Comparison of ENCODE assay signal across 30 cellular contexts in genomic region chr9:75132244-75132643, GRCh38. TPM values are rescaled to one million over a fixed set of nuclear protein-coding genes. Genes with fewer than 3 reads are reported as not detected.
A peak's percentile ranks its signal among the peaks of the same experiment; 100 is the strongest.
DNase-seq lines count a peak whose midpoint lies in the region; ATAC-seq and TF ChIP-seq lines count a peak whose summit lies in the region.
"Had no signal": no experiment of that assay in that cellular context is flagged by ENCODE, and none has a peak within 500 bp of the region (broad histone marks: within the 10 kb centered on the region; RNA-seq: fewer than 3 reads in every experiment).

No MANE protein-coding gene starts in this region.

- peaks cover 28% of the 10 kb centered on the region for H3K4me1 Mint-ChIP-seq in activated naive CD8-positive, alpha-beta T cell (ENCODE audit: low read depth)
- H3K4me1 Mint-ChIP-seq in activated naive CD8-positive, alpha-beta T cell treated with anti-CD3 and anti-CD28 coated beads for 36 hours, result peaks cover 13% of the 10 kb centered on the region
- H3K4me1 Mint-ChIP-seq in dendritic cell treated with granulocyte-macrophage colony-stimulating factor and Interleukin-4, amounts not matched to agents 40 ng/mL and 50 ng/mL, for 4 days (ENCODE audit: low read depth), result peaks cover 25% of the 10 kb centered on the region
- H3K4me1 Mint-ChIP-seq in stimulated activated effector memory CD8-positive, alpha-beta T cell treated with anti-CD3 and anti-CD28 coated beads, Interleukin-12 subunit alpha, Interleukin-12 subunit beta, amount 100 ng/mL, for 72 hours, result peaks cover 53% of the 10 kb centered on the region

- DNase-seq in activated naive CD8-positive, alpha-beta T cell treated with anti-CD3 and anti-CD28 coated beads for 36 hours, result no peak
- DNase-seq in NB4 (ENCODE audit: low read depth) (peak; percentile 65), coronary artery (ENCODE audit: low spot score) (no peak)
- no peak for DNase-seq in stimulated activated effector memory CD8-positive, alpha-beta T cell treated with anti-CD3 and anti-CD28 coated beads, Interleukin-12 subunit alpha, Interleukin-12 subunit beta, amount 100 ng/mL, for 72 hours (ENCODE audit: low spot score in 2 of 2)
- DNase-seq in stimulated activated CD4-positive, alpha-beta T cell treated with anti-CD3 and anti-CD28 coated beads, Interleukin-4, amount 100 ng/mL, for 24 hours, result no peak
- DNase-seq: ACHN; activated CD4-positive, alpha-beta T cell treated with anti-CD3 and anti-CD28 coated beads for 1 hour; activated CD8-positive, alpha-beta T cell treated with anti-CD3 and anti-CD28 coated beads, Interleukin-2, amount 10 ng/mL, durations not matched to agents 7 days and 5 days; activated gamma-delta T cell treated with Interleukin-2 at 50 U/mL for 16 hours; amniotic stem cell; effector memory CD4-positive, alpha-beta T cell; EL; erythroblast; HFFc6; Karpas-422; kidney; NCI-H1092; NCI-H1694 treated with DMSO at 0.1 percent for 48 hours; NCI-H526; nephron progenitor cell; ovary; Peyer's patch; spleen had no signal

- H3K4me3 ChIP-seq in NB4 (ENCODE audit: low read depth, low read length), result no peak overlapping the region
- H3K4me3 ChIP-seq in coronary artery, result no peak overlapping the region
- H3K4me3 ChIP-seq: GM12878, ovary, Peyer's patch, right atrium auricular region, SJSA1, spleen had no signal

- intact Hi-C loops in dendritic cell treated with granulocyte-macrophage colony-stimulating factor and Interleukin-4, amounts not matched to agents 40 ng/mL and 50 ng/mL, for 4 days (cut with micrococcal nuclease), result no loop called here

- no peak for TF ChIP-seq CTCF in NB4 (IDR thresholded peaks at IDR 0.05; ENCODE audit: low read depth, low read length)
- TF ChIP-seq CTCF in coronary artery (IDR thresholded peaks at IDR 0.05), result no peak

- no peak overlapping the region for H3K4me3 Mint-ChIP-seq in activated naive CD8-positive, alpha-beta T cell
- H3K4me3 Mint-ChIP-seq in activated naive CD8-positive, alpha-beta T cell treated with anti-CD3 and anti-CD28 coated beads for 36 hours, result no peak overlapping the region
- no peak overlapping the region for H3K4me3 Mint-ChIP-seq in dendritic cell treated with granulocyte-macrophage colony-stimulating factor and Interleukin-4, amounts not matched to agents 40 ng/mL and 50 ng/mL, for 4 days
- no peak overlapping the region for H3K4me3 Mint-ChIP-seq in stimulated activated effector memory CD8-positive, alpha-beta T cell treated with anti-CD3 and anti-CD28 coated beads, Interleukin-12 subunit alpha, Interleukin-12 subunit beta, amount 100 ng/mL, for 72 hours
- H3K4me3 Mint-ChIP-seq: activated CD8-positive, alpha-beta T cell treated with anti-CD3 and anti-CD28 coated beads, Interleukin-2, amount 10 ng/mL, durations not matched to agents 7 days and 5 days; HFFc6; nephron progenitor cell; type B pancreatic cell had no signal

- H3K27me3 Mint-ChIP-seq in activated naive CD8-positive, alpha-beta T cell, result no peaks in the 10 kb centered on the region
- H3K27me3 Mint-ChIP-seq in activated naive CD8-positive, alpha-beta T cell treated with anti-CD3 and anti-CD28 coated beads for 36 hours, result no peaks in the 10 kb centered on the region
- H3K27me3 Mint-ChIP-seq in dendritic cell treated with granulocyte-macrophage colony-stimulating factor and Interleukin-4, amounts not matched to agents 40 ng/mL and 50 ng/mL, for 4 days, result no peaks in the 10 kb centered on the region
- H3K27me3 Mint-ChIP-seq: type B pancreatic cell had no signal

- H3K27ac Mint-ChIP-seq in activated naive CD8-positive, alpha-beta T cell, result peak overlapping the region; percentile 55
- no peak overlapping the region for H3K27ac Mint-ChIP-seq in activated naive CD8-positive, alpha-beta T cell treated with anti-CD3 and anti-CD28 coated beads for 36 hours
- H3K27ac Mint-ChIP-seq in dendritic cell treated with granulocyte-macrophage colony-stimulating factor and Interleukin-4, amounts not matched to agents 40 ng/mL and 50 ng/mL, for 4 days, result peak overlapping the region; percentile 56
- peak overlapping the region; percentile 58 for H3K27ac Mint-ChIP-seq in stimulated activated effector memory CD8-positive, alpha-beta T cell treated with anti-CD3 and anti-CD28 coated beads, Interleukin-12 subunit alpha, Interleukin-12 subunit beta, amount 100 ng/mL, for 72 hours
- H3K27ac Mint-ChIP-seq: activated CD8-positive, alpha-beta T cell treated with anti-CD3 and anti-CD28 coated beads, Interleukin-2, amount 10 ng/mL, durations not matched to agents 7 days and 5 days; HFFc6; nephron progenitor cell; type B pancreatic cell had no signal

- no peak overlapping the region for H3K27ac ChIP-seq in coronary artery
- H3K27ac ChIP-seq: ovary, Peyer's patch, right atrium auricular region, SJSA1 had no signal

- no peaks in the 10 kb centered on the region for H3K9me3 Mint-ChIP-seq in activated naive CD8-positive, alpha-beta T cell (ENCODE audit: low read depth)
- H3K9me3 Mint-ChIP-seq in activated naive CD8-positive, alpha-beta T cell treated with anti-CD3 and anti-CD28 coated beads for 36 hours, result no peaks in the 10 kb centered on the region
- H3K9me3 Mint-ChIP-seq in dendritic cell treated with granulocyte-macrophage colony-stimulating factor and Interleukin-4, amounts not matched to agents 40 ng/mL and 50 ng/mL, for 4 days, result no peaks in the 10 kb centered on the region
- no peaks in the 10 kb centered on the region for H3K9me3 Mint-ChIP-seq in stimulated activated effector memory CD8-positive, alpha-beta T cell treated with anti-CD3 and anti-CD28 coated beads, Interleukin-12 subunit alpha, Interleukin-12 subunit beta, amount 100 ng/mL, for 72 hours
- H3K9me3 Mint-ChIP-seq: HFFc6, nephron progenitor cell, type B pancreatic cell had no signal

- no peak for ATAC-seq in stimulated activated effector memory CD8-positive, alpha-beta T cell treated with anti-CD3 and anti-CD28 coated beads, Interleukin-12 subunit alpha, Interleukin-12 subunit beta, amount 100 ng/mL, for 72 hours
- ATAC-seq in HG03565 (IDR thresholded peaks at IDR 0.05; ENCODE audit: unreplicated experiment), result no peak
- ATAC-seq: activated CD8-positive, alpha-beta T cell treated with anti-CD3 and anti-CD28 coated beads, Interleukin-2, amount 10 ng/mL, durations not matched to agents 7 days and 5 days; GM12878 had no signal

- TF ChIP-seq POLR2A in NB4 (IDR thresholded peaks at IDR 0.05; ENCODE audit: extremely low read depth, insufficient read length), result no peak

- H3K36me3 Mint-ChIP-seq in activated naive CD8-positive, alpha-beta T cell, result peaks cover 32% of the 10 kb centered on the region
- peaks cover 43% of the 10 kb centered on the region for H3K36me3 Mint-ChIP-seq in activated naive CD8-positive, alpha-beta T cell treated with anti-CD3 and anti-CD28 coated beads for 36 hours
- peaks cover 96% of the 10 kb centered on the region for H3K36me3 Mint-ChIP-seq in dendritic cell treated with granulocyte-macrophage colony-stimulating factor and Interleukin-4, amounts not matched to agents 40 ng/mL and 50 ng/mL, for 4 days (ENCODE audit: low read depth)
- peaks cover 95% of the 10 kb centered on the region for H3K36me3 Mint-ChIP-seq in stimulated activated effector memory CD8-positive, alpha-beta T cell treated with anti-CD3 and anti-CD28 coated beads, Interleukin-12 subunit alpha, Interleukin-12 subunit beta, amount 100 ng/mL, for 72 hours

RNA-seq across cellular contexts. Expression of gene OSTF1, which starts 43.9 kb away (rescaled TPM):
- 10 to 100 TPM; 38.2 to 38.4 TPM for total RNA-seq in activated naive CD8-positive, alpha-beta T cell treated with anti-CD3 and anti-CD28 coated beads for 36 hours

RNA-seq across cellular contexts. Expression of gene NMRK1, which starts 44.3 kb away (rescaled TPM):
- total RNA-seq in activated naive CD8-positive, alpha-beta T cell treated with anti-CD3 and anti-CD28 coated beads for 36 hours, result 1 to 10 TPM; 8.5 to 9.0 TPM
